ENCODE assay signal across 18 cellular contexts in genomic region chr2:188207554-188207953, GRCh38.
"Had no signal": no experiment of that assay in that cellular context is flagged by ENCODE, and none has a peak within 500 bp of the region (broad histone marks: within the 10 kb centered on the region; RNA-seq: fewer than 3 reads in every experiment).

No MANE protein-coding gene starts in this region.

- H3K36me3 ChIP-seq: esophagus muscularis mucosa, gastrocnemius medialis, heart right ventricle, pancreas, tibial nerve, upper lobe of right lung, vagina had no signal

- ATAC-seq: gastrocnemius medialis; heart right ventricle; left colon; left ventricle myocardium superior; pancreas; right cardiac atrium; stimulated activated memory B cell treated with anti-CD40 and anti-IgM and Interleukin-4, amounts not matched to agents 10 μg/mL and 1 μg/mL and 100 μg/mL, for 72 hours; upper lobe of right lung had no signal

- H3K4me1 ChIP-seq: esophagus muscularis mucosa, gastrocnemius medialis, heart right ventricle, upper lobe of right lung, vagina had no signal

- H3K9me3 ChIP-seq: esophagus muscularis mucosa, gastrocnemius medialis, heart right ventricle, pancreas, tibial nerve, upper lobe of right lung, vagina had no signal

- FAIRE-seq: pancreas had no signal

- H3K4me3 ChIP-seq: esophagus muscularis mucosa, gastrocnemius medialis, heart right ventricle, lung, pancreas, tibial nerve, upper lobe of right lung, vagina had no signal

- DNase-seq: effector memory CD4-positive, alpha-beta T cell; gastrocnemius medialis; heart right ventricle; left colon; left ventricle myocardium superior; mesenchymal stem cell; naive B cell; occipital lobe; pancreas; right cardiac atrium; stimulated activated CD4-positive, alpha-beta T cell treated with anti-CD3 and anti-CD28 coated beads, Interleukin-4, amount 100 ng/mL, for 24 hours; upper lobe of right lung had no signal

- H3K27ac ChIP-seq: epithelial cell of prostate, esophagus muscularis mucosa, gastrocnemius medialis, heart right ventricle, pancreas, tibial nerve, upper lobe of right lung, vagina had no signal

- H3K27me3 ChIP-seq: esophagus muscularis mucosa, gastrocnemius medialis, heart right ventricle, pancreas, tibial nerve, upper lobe of right lung, vagina had no signal
